In genomic region chr12:49939307-49939706, GRCh38 we compare ENCODE assay signal across 16 cellular contexts. TPM values are rescaled to one million over a fixed set of nuclear protein-coding genes. Genes with fewer than 3 reads are reported as not detected.
DNase-seq lines count a peak whose midpoint lies in the region; ATAC-seq and TF ChIP-seq lines count a peak whose summit lies in the region.
"Had no signal": no experiment of that assay in that cellular context is flagged by ENCODE, and none has a peak within 500 bp of the region (broad histone marks: within the 10 kb centered on the region; RNA-seq: fewer than 3 reads in every experiment).

No MANE protein-coding gene starts in this region.

- H3K4me1 ChIP-seq in body of pancreas, result peaks cover 28% of the 10 kb centered on the region
- H3K4me1 ChIP-seq in left lung, result no peaks in the 10 kb centered on the region
- H3K4me1 ChIP-seq in testis, result peaks cover 10% of the 10 kb centered on the region

- no peak for DNase-seq in Right ventricle myocardium superior
- no peak for DNase-seq in cardiac septum (ENCODE audit: low spot score)
- DNase-seq in body of pancreas, result no peak
- DNase-seq in left lung, result no peak
- peak; percentile 35 for DNase-seq in testis
- DNase-seq in stimulated activated naive CD4-positive, alpha-beta T cell treated with Interleukin-2 at 50 U/mL for 16 hours (lab: John Stamatoyannopoulos, UW), result no peak
- no peak for DNase-seq in COLO668 (lab: John Stamatoyannopoulos, UW; ENCODE audit: unreplicated experiment)
- DNase-seq: 8988T; AML-193; CD4-positive, CD25-positive, alpha-beta regulatory T cell; DMS153; DMS79 treated with DMSO at 0.1 percent for 48 hours; EL; GM23248 had no signal

- H3K36me3 ChIP-seq in body of pancreas (replicated peaks in 1 of 2; ENCODE audit: insufficient read depth in 1 of 2, low read depth in 2 of 2), result no peaks in the 10 kb centered on the region
- no peaks in the 10 kb centered on the region for H3K36me3 ChIP-seq in left lung
- H3K36me3 ChIP-seq in testis (ENCODE audit: low read depth, missing control alignments), result no peaks in the 10 kb centered on the region
- H3K36me3 ChIP-seq: BLaER1 had no signal

- intact Hi-C loops in Right ventricle myocardium superior (cut with DNase I), result no loop called here
- intact Hi-C loops in cardiac septum (cut with DNase I), result no loop called here
- intact Hi-C loops in body of pancreas (cut with DNase I), result no loop called here
- intact Hi-C loops in left lung (cut with DNase I), result no loop called here
- intact Hi-C loops in testis (cut with DNase I; ENCODE audit: low total_unique reads), result no loop called here

- TF ChIP-seq CTCF in body of pancreas (IDR thresholded peaks at IDR 0.05) (no peak), left lung (IDR thresholded peaks at IDR 0.05) (no peak), testis (IDR thresholded peaks at IDR 0.05) (no peak)

- no peaks in the 10 kb centered on the region for H3K27me3 ChIP-seq in body of pancreas
- H3K27me3 ChIP-seq in left lung, result no peaks in the 10 kb centered on the region
- no peaks in the 10 kb centered on the region for H3K27me3 ChIP-seq in testis
- H3K27me3 ChIP-seq: BLaER1 had no signal

- ATAC-seq in Right ventricle myocardium superior (ENCODE audit: poor library complexity), result peak; percentile 25
- ATAC-seq in body of pancreas, result peak; percentile 59
- ATAC-seq in left lung, result peak; percentile 33
- ATAC-seq in SK-N-SH treated with all-trans-retinoic acid at 6 μM for 48 hours, result no peak

- TF ChIP-seq POLR2A in body of pancreas (IDR thresholded peaks at IDR 0.05), result no peak
- TF ChIP-seq POLR2A in testis (IDR thresholded peaks at IDR 0.05), result no peak

- H3K27ac ChIP-seq in body of pancreas, result peak overlapping the region in 3 of 4 donors; percentile 51 to 72 (median 61)
- H3K27ac ChIP-seq in left lung, result no peak overlapping the region
- no peak overlapping the region for H3K27ac ChIP-seq in testis
- H3K27ac ChIP-seq: BLaER1, GM23248 had no signal

- H3K4me3 ChIP-seq in body of pancreas (no peak overlapping the region), left lung (no peak overlapping the region), testis (no peak overlapping the region)
- H3K4me3 ChIP-seq: BLaER1, GM23248 had no signal

- H3K9me3 ChIP-seq in body of pancreas, result no peaks in the 10 kb centered on the region
- no peaks in the 10 kb centered on the region for H3K9me3 ChIP-seq in left lung
- no peaks in the 10 kb centered on the region for H3K9me3 ChIP-seq in testis
- H3K9me3 ChIP-seq: BLaER1 had no signal

TF ChIP-seq in SK-N-SH treated with all-trans-retinoic acid at 6 μM for 48 hours, 23 proteins besides CTCF, POLR2A, EP300 and RAD21:
- TF ChIP-seq ZFP3 (CRISPR knock-in tag; IDR thresholded peaks at IDR 0.05), result no peak
- no peak for TF ChIP-seq ZNF565 (CRISPR knock-in tag; conservative IDR thresholded peaks at IDR 0.05; ENCODE audit: low read depth)
- no peak for TF ChIP-seq OSR1 (CRISPR knock-in tag; IDR thresholded peaks at IDR 0.05)
- no peak for TF ChIP-seq BACH2 (CRISPR knock-in tag; IDR thresholded peaks at IDR 0.05; ENCODE audit: borderline replicate concordance)
- no peak for TF ChIP-seq ZC3H10 (CRISPR knock-in tag; IDR thresholded peaks at IDR 0.05)
- no peak for TF ChIP-seq CREB5 (CRISPR knock-in tag; IDR thresholded peaks at IDR 0.05; ENCODE audit: low read depth)
- TF ChIP-seq TCF4 (CRISPR knock-in tag; IDR thresholded peaks at IDR 0.05; ENCODE audit: borderline replicate concordance), result no peak
- no peak for TF ChIP-seq RARB (CRISPR knock-in tag; IDR thresholded peaks at IDR 0.05)
- no peak for TF ChIP-seq CSDC2 (CRISPR knock-in tag; IDR thresholded peaks at IDR 0.05)
- TF ChIP-seq POU6F1 (CRISPR knock-in tag; IDR thresholded peaks at IDR 0.05; ENCODE audit: borderline replicate concordance, low read depth), result no peak
- no peak for TF ChIP-seq PPARA (CRISPR knock-in tag; IDR thresholded peaks at IDR 0.05; ENCODE audit: borderline replicate concordance)
- no peak for TF ChIP-seq ZNF8 (CRISPR knock-in tag; IDR thresholded peaks at IDR 0.05)

RNA-seq across cellular contexts. Expression of gene AQP2, which starts 11.2 kb away (rescaled TPM):
- total RNA-seq in Right ventricle myocardium superior (not detected), cardiac septum (not detected), body of pancreas (not detected), left lung (under 1 TPM in 1 of 2 donors, not detected in 1; 0.42 TPM), testis (1 to 10 TPM in 1 of 2 donors, under 1 TPM in 1; 0.79 to 1.9 TPM)
- 1.1 TPM for polyA plus RNA-seq in testis (ENCODE audit: insufficient read depth, low read depth, low replicate concordance)
- total RNA-seq: CD4-positive, CD25-positive, alpha-beta regulatory T cell; GM23248 had no signal
- polyA plus RNA-seq: CD4-positive, CD25-positive, alpha-beta regulatory T cell; GM23248 had no signal

RNA-seq across cellular contexts. Expression of gene AQP5, which starts 22.4 kb away (rescaled TPM):
- 0.38 TPM for total RNA-seq in Right ventricle myocardium superior
- total RNA-seq in cardiac septum, result not detected
- total RNA-seq in body of pancreas, result 1 to 10 TPM; 1.3 to 2.1 TPM
- 1 to 10 TPM; 7.2 to 7.7 TPM for total RNA-seq in left lung
- total RNA-seq in testis, result 100 to 1,000 TPM; 128 to 134 TPM
- 414 TPM for polyA plus RNA-seq in testis (ENCODE audit: insufficient read depth, low read depth, low replicate concordance)
- total RNA-seq: CD4-positive, CD25-positive, alpha-beta regulatory T cell; GM23248 had no signal
- polyA plus RNA-seq: CD4-positive, CD25-positive, alpha-beta regulatory T cell; GM23248 had no signal

RNA-seq across cellular contexts. Expression of gene AQP6, which starts 33.4 kb away (rescaled TPM):
- total RNA-seq in Right ventricle myocardium superior (not detected), cardiac septum (not detected), body of pancreas (not detected), left lung (under 1 TPM in 1 of 2 donors, not detected in 1; 0.09 TPM), testis (1 to 10 TPM; 1.7 to 2.2 TPM)
- polyA plus RNA-seq in testis (ENCODE audit: insufficient read depth, low read depth, low replicate concordance), result 3.1 TPM
- total RNA-seq: CD4-positive, CD25-positive, alpha-beta regulatory T cell; GM23248 had no signal
- polyA plus RNA-seq: CD4-positive, CD25-positive, alpha-beta regulatory T cell; GM23248 had no signal

RNA-seq across cellular contexts. Expression of gene FAIM2, which starts 35.6 kb away (rescaled TPM):
- total RNA-seq in Right ventricle myocardium superior (10.6 TPM), cardiac septum (1.7 TPM), body of pancreas (1 to 10 TPM; 1.0 to 4.9 TPM), left lung (1 to 10 TPM; 1.7 to 1.8 TPM), testis (10 to 100 TPM; 14.6 to 15.3 TPM)
- polyA plus RNA-seq in testis (ENCODE audit: insufficient read depth, low read depth, low replicate concordance), result 67.5 TPM

Comparison
In these comparisons a context has a peak if more than half of its experiments do, and no peak if none do; other contexts are left out.
1. H3K27ac ChIP-seq: peak in body of pancreas (3 of 4); none in left lung (0 of 2) and testis (0 of 2).
2. RNA of gene AQP5, which starts 22.4 kb away (total RNA-seq): 128 to 134 TPM in testis; 7.2 to 7.7 TPM in left lung, 1.3 to 2.1 TPM in body of pancreas, 0.38 TPM in Right ventricle myocardium superior (single experiment) and not detected in cardiac septum (single experiment); every median in the first group is over 10 times any median in the second.